19 cellular contexts compared by ENCODE assay signal in genomic region chr13:77717508-77717907, GRCh38. TPM values are rescaled to one million over a fixed set of nuclear protein-coding genes. Genes with fewer than 3 reads are reported as not detected.
DNase-seq lines count a peak whose midpoint lies in the region; ATAC-seq and TF ChIP-seq lines count a peak whose summit lies in the region.
"Had no signal": no experiment of that assay in that cellular context is flagged by ENCODE, and none has a peak within 500 bp of the region (broad histone marks: within the 10 kb centered on the region; RNA-seq: fewer than 3 reads in every experiment).

No MANE protein-coding gene starts in this region.

- peak overlapping the region in 8 of 11 experiments; percentile 8 to 85 (median 62); a peak in 13 of 22 replicates for H3K4me2 ChIP-seq in BLaER1 treated with 17β-estradiol and CSF1 and Interleukin-3, amounts not matched to agents 10 nM and 100 nM
- H3K4me2 ChIP-seq in GM23338 (no peak overlapping the region), osteoblast (ENCODE audit: insufficient read depth, low read length) (no peak overlapping the region)
- H3K4me2 ChIP-seq: KMS-11 had no signal

- no peak overlapping the region for H3K27ac Mint-ChIP-seq in GM23338
- H3K27ac Mint-ChIP-seq: B cell; CD4-positive, alpha-beta T cell; HFFc6 had no signal

- no peaks in the 10 kb centered on the region for H4K20me1 ChIP-seq in BLaER1 treated with 17β-estradiol and CSF1 and Interleukin-3, amounts not matched to agents 10 nM and 100 nM
- H4K20me1 ChIP-seq in GM23338 (replicated peaks; ENCODE audit: insufficient read depth), result no peaks in the 10 kb centered on the region
- no peaks in the 10 kb centered on the region for H4K20me1 ChIP-seq in osteoblast (ENCODE audit: insufficient read depth, low read length)

- no peaks in the 10 kb centered on the region for H3K9me2 ChIP-seq in GM23338 (ENCODE audit: insufficient read depth)

- peaks cover 19 to 72% (median 46%) of the 10 kb centered on the region in 10 experiments for H3K4me1 ChIP-seq in BLaER1 treated with 17β-estradiol and CSF1 and Interleukin-3, amounts not matched to agents 10 nM and 100 nM
- H3K4me1 ChIP-seq in GM23338 (ENCODE audit: insufficient read depth), result peaks cover 16% of the 10 kb centered on the region
- no peaks in the 10 kb centered on the region for H3K4me1 ChIP-seq in osteoblast (ENCODE audit: insufficient read depth, low read length)
- H3K4me1 ChIP-seq: Caco-2 had no signal

- intact Hi-C loops in dorsolateral prefrontal cortex (cut with DNase I), result no loop called here

- peaks cover 7 to 48% (median 41%) of the 10 kb centered on the region in 11 experiments for H3K9me3 ChIP-seq in BLaER1 treated with 17β-estradiol and CSF1 and Interleukin-3, amounts not matched to agents 10 nM and 100 nM (replicated peaks in 1 of 11)
- no peaks in the 10 kb centered on the region for H3K9me3 ChIP-seq in osteoblast (ENCODE audit: low read depth, low read length)
- H3K9me3 ChIP-seq: Caco-2 had no signal

- peaks cover 32% of the 10 kb centered on the region for H3K4me1 Mint-ChIP-seq in GM23338

- H3K9ac ChIP-seq in BLaER1 treated with 17β-estradiol and CSF1 and Interleukin-3, amounts not matched to agents 10 nM and 100 nM, result no peak overlapping the region
- H3K9ac ChIP-seq: KMS-11 had no signal

- no peak overlapping the region for H3K27ac ChIP-seq in BLaER1 treated with 17β-estradiol and CSF1 and Interleukin-3, amounts not matched to agents 10 nM and 100 nM
- H3K27ac ChIP-seq in GM23338 (ENCODE audit: low read depth) (no peak overlapping the region), dorsolateral prefrontal cortex (peak overlapping the region in 42 of 59 donors; percentile 5 to 98 (median 53)), caudate nucleus (ENCODE audit: low read depth, low read length) (no peak overlapping the region), osteoblast (ENCODE audit: low read depth, low read length) (no peak overlapping the region)
- H3K27ac ChIP-seq: C4-2B, HL-60, KMS-11 had no signal

- peaks cover 34% of the 10 kb centered on the region for H3K36me3 Mint-ChIP-seq in GM23338 (ENCODE audit: low read depth)

- H3K79me2 ChIP-seq in GM23338 (replicated peaks; ENCODE audit: insufficient read depth) (peaks cover 57% of the 10 kb centered on the region), osteoblast (ENCODE audit: insufficient read depth, low read length) (no peaks in the 10 kb centered on the region)

- ATAC-seq in GM23338 (peak; percentile 69), HG03108 (IDR thresholded peaks at IDR 0.05; ENCODE audit: unreplicated experiment) (no peak)
- ATAC-seq: HCT116 had no signal

- DNase-seq in GM23338 (ENCODE audit: low spot score) (peak; percentile 52), dorsolateral prefrontal cortex (no peak), caudate nucleus (lab: John Stamatoyannopoulos, UW) (no peak), osteoblast (ENCODE audit: insufficient read length, low spot score, missing footprints) (no peak), NOMO-1 treated with DMSO at 0.1 percent for 48 hours (lab: John Stamatoyannopoulos, UW; ENCODE audit: unreplicated experiment) (no peak)
- DNase-seq: 8988T; Caco-2; CD4-positive, alpha-beta T cell; GDM1; GOT3; H7; HFFc6 had no signal

- no peaks in the 10 kb centered on the region for H3F3A ChIP-seq in GM23338 (replicated peaks; ENCODE audit: low read depth)

- H3K36me3 ChIP-seq in BLaER1 treated with 17β-estradiol and CSF1 and Interleukin-3, amounts not matched to agents 10 nM and 100 nM, result peaks cover 0 to 25% (median 22%) of the 10 kb centered on the region in 11 experiments; a peak in 18 of 22 replicates
- H3K36me3 ChIP-seq in GM23338 (ENCODE audit: insufficient read depth) (peaks cover 4% of the 10 kb centered on the region; the same call in 1 of the 2 replicates), osteoblast (ENCODE audit: insufficient read depth, low read length) (no peaks in the 10 kb centered on the region)

- H3K27me3 Mint-ChIP-seq in GM23338 (ENCODE audit: insufficient read depth, low read depth, poor library complexity), result no peaks in the 10 kb centered on the region
- H3K27me3 Mint-ChIP-seq: B cell; CD4-positive, alpha-beta T cell had no signal

- H3K9me3 Mint-ChIP-seq in GM23338, result peaks cover 16% of the 10 kb centered on the region
- H3K9me3 Mint-ChIP-seq: CD4-positive, alpha-beta T cell had no signal

- H2AFZ ChIP-seq in GM23338, result no peak overlapping the region
- H2AFZ ChIP-seq in osteoblast (ENCODE audit: low read length), result no peak overlapping the region

- no peak overlapping the region for H3K4me3 ChIP-seq in BLaER1 treated with 17β-estradiol and CSF1 and Interleukin-3, amounts not matched to agents 10 nM and 100 nM
- H3K4me3 ChIP-seq in GM23338 (no peak overlapping the region), dorsolateral prefrontal cortex (peak overlapping the region in 10 of 59 donors; percentile 1 to 41 (median 6)), osteoblast (ENCODE audit: insufficient read depth, low read length) (no peak overlapping the region)

- no peak overlapping the region for H3K4me3 Mint-ChIP-seq in GM23338
- H3K4me3 Mint-ChIP-seq: B cell; CD4-positive, alpha-beta T cell; HFFc6 had no signal

- TF ChIP-seq CTCF in GM23338 (conservative IDR thresholded peaks at IDR 0.05; ENCODE audit: low read depth in 2 of 2) (no peak), dorsolateral prefrontal cortex (IDR thresholded peaks at IDR 0.05 in 54 of 56, conservative IDR thresholded peaks at IDR 0.05 in 2 of 56; ENCODE audit: low read depth in 1 of 56, partially characterized antibody in 56 of 56) (no peak), osteoblast (IDR thresholded peaks at IDR 0.05; ENCODE audit: extremely low read depth, low read depth, low read length) (no peak)

- H3K27me3 ChIP-seq in BLaER1 treated with 17β-estradiol and CSF1 and Interleukin-3, amounts not matched to agents 10 nM and 100 nM, result no peaks in the 10 kb centered on the region
- H3K27me3 ChIP-seq in GM23338 (ENCODE audit: insufficient read depth) (no peaks in the 10 kb centered on the region), dorsolateral prefrontal cortex (no peaks in the 10 kb centered on the region), osteoblast (ENCODE audit: insufficient read depth, low read length) (no peaks in the 10 kb centered on the region)

TF ChIP-seq in GM23338, 12 proteins besides CTCF, POLR2A, EP300 and RAD21 (continues in another document):
- TF ChIP-seq ZNF114 (CRISPR knock-in tag; IDR thresholded peaks at IDR 0.05) (no peak), ZNF462 (CRISPR knock-in tag; IDR thresholded peaks at IDR 0.05) (no peak), JUNB (IDR thresholded peaks at IDR 0.05; ENCODE audit: unreplicated experiment) (no peak)

RNA-seq across cellular contexts. Expression of gene SLAIN1, which starts 20.0 kb away (rescaled TPM):
- total RNA-seq in GM23338 (2014; rRNA removed; shearing (Covaris generic)), result 44.2 and 65.8 TPM in 2 replicates
- 16.3 and 18.5 TPM in 2 replicates for polyA plus RNA-seq in GM23338 (2016; fragmentation: Nextera tagmentation; extraction: Ambion mirVana)
- total RNA-seq in dorsolateral prefrontal cortex (100 to 1,000 TPM; 103 to 777 (median 227) TPM), osteoblast (not detected in 2 replicates)

Comparison
In these comparisons a context has a peak if more than half of its experiments do, and no peak if none do; other contexts are left out.
1. H3K27ac ChIP-seq: peak in dorsolateral prefrontal cortex (42 of 59); none in BLaER1 treated with 17β-estradiol and CSF1 and Interleukin-3, amounts not matched to agents 10 nM and 100 nM (0 of 11), GM23338 (single experiment), caudate nucleus (single experiment) and osteoblast (single experiment).
2. H3K4me2 ChIP-seq: peak in BLaER1 treated with 17β-estradiol and CSF1 and Interleukin-3, amounts not matched to agents 10 nM and 100 nM (8 of 11); none in GM23338 (single experiment) and osteoblast (single experiment).
3. RNA of gene SLAIN1, which starts 20.0 kb away (total RNA-seq): 103 to 777 TPM in dorsolateral prefrontal cortex and 44.2 to 65.8 TPM in GM23338; not detected in osteoblast; every median in the first group is over 10 times any median in the second.